16 cellular contexts compared by ENCODE assay signal in the genomic region with DNA sequence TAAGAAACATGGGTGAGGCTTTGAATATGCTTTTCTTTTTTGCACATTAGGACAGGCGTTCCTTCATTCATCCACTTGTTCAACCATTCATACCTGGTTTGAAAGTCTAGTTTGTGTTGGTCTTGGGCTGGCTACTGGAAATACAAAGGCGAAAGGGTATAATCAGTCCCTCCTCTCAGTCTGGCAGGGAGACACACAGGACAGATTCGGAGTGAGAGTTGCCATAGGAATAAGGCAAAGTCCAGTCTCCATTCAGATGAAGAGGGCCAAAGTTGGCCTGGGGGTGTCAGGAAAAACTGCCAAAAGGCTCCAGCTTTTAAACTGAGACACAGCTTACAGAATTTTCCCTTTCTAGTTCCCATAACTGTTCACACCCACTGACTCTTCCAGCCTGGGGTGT.
DNase-seq lines count a peak whose midpoint lies in the region; ATAC-seq and TF ChIP-seq lines count a peak whose summit lies in the region.
"Had no signal": no experiment of that assay in that cellular context is flagged by ENCODE, and none has a peak within 500 bp of the region (broad histone marks: within the 10 kb centered on the region; RNA-seq: fewer than 3 reads in every experiment).

No MANE protein-coding gene starts in this region.

- H3K9me3 ChIP-seq in right lobe of liver, result no peaks in the 10 kb centered on the region
- H3K9me3 ChIP-seq: BLaER1 treated with 17β-estradiol and CSF1 and Interleukin-3, amounts not matched to agents 10 nM and 100 nM; HAP-1 had no signal

- H3K4me3 ChIP-seq in right lobe of liver, result no peak overlapping the region
- H3K4me3 ChIP-seq: BLaER1 treated with 17β-estradiol and CSF1 and Interleukin-3, amounts not matched to agents 10 nM and 100 nM; HAP-1; K562 had no signal

- intact Hi-C loops in right lobe of liver (cut with DNase I), result no loop called here
- intact Hi-C loops in activated T-helper 2 cell treated with anti-CD3 and anti-CD28 coated beads, Interferon-gamma antibody, Interleukin-2, Interleukin-4, amounts not matched to agents 10 μg/mL and 5 μg/mL and 100 μg/mL, durations not matched to agents 14 hours and 24 hours and 36 hours (cut with micrococcal nuclease), result no loop called here

- TF ChIP-seq CTCF in right lobe of liver (IDR thresholded peaks at IDR 0.05), result no peak

- H3K27me3 ChIP-seq in right lobe of liver, result no peaks in the 10 kb centered on the region
- H3K27me3 ChIP-seq: BLaER1 treated with 17β-estradiol and CSF1 and Interleukin-3, amounts not matched to agents 10 nM and 100 nM had no signal

- H3K36me3 ChIP-seq in right lobe of liver, result no peaks in the 10 kb centered on the region
- H3K36me3 ChIP-seq: BLaER1 treated with 17β-estradiol and CSF1 and Interleukin-3, amounts not matched to agents 10 nM and 100 nM; HAP-1 had no signal

- H3K27ac ChIP-seq in cingulate gyrus (ENCODE audit: low read depth, low read length), result peak overlapping the region; percentile 41
- no peak overlapping the region for H3K27ac ChIP-seq in right lobe of liver
- H3K27ac ChIP-seq: BLaER1 treated with 17β-estradiol and CSF1 and Interleukin-3, amounts not matched to agents 10 nM and 100 nM; HL-60 had no signal

- peak; percentile 51 for DNase-seq in NCI-H146 (lab: John Stamatoyannopoulos, UW)
- DNase-seq in NCI-H526 treated with DMSO at 0.1 percent for 48 hours (lab: John Stamatoyannopoulos, UW), result peak; percentile 3
- no peak for DNase-seq in right lobe of liver
- no peak for DNase-seq in DMS79 (lab: John Stamatoyannopoulos, UW)
- no peak for DNase-seq in activated CD4-positive, alpha-beta memory T cell treated with anti-CD3 and anti-CD28 coated beads, Interleukin-2, amount 10 ng/mL, durations not matched to agents 7 days and 5 days
- no peak for DNase-seq in natural killer cell treated with Interleukin-12 subunit alpha and Interleukin-12 subunit beta and Interleukin-15 and Interleukin-18, amount 100 ng/mL, for 72 hours (ENCODE audit: low spot score)
- DNase-seq in activated T-helper 2 cell treated with anti-CD3 and anti-CD28 coated beads, Interferon-gamma antibody, Interleukin-2, Interleukin-4, amounts not matched to agents 10 μg/mL and 5 μg/mL and 100 μg/mL, durations not matched to agents 14 hours and 24 hours and 36 hours (ENCODE audit: low spot score), result no peak
- DNase-seq: Calu3; CD8-positive, alpha-beta T cell; IMR-90 had no signal

- H3K27ac Mint-ChIP-seq in activated CD4-positive, alpha-beta memory T cell treated with anti-CD3 and anti-CD28 coated beads, Interleukin-2, amount 10 ng/mL, durations not matched to agents 7 days and 5 days, result no peak overlapping the region
- H3K27ac Mint-ChIP-seq in natural killer cell treated with Interleukin-12 subunit alpha and Interleukin-12 subunit beta and Interleukin-15 and Interleukin-18, amount 100 ng/mL, for 72 hours, result no peak overlapping the region
- H3K27ac Mint-ChIP-seq in activated T-helper 2 cell treated with anti-CD3 and anti-CD28 coated beads, Interferon-gamma antibody, Interleukin-2, Interleukin-4, amounts not matched to agents 10 μg/mL and 5 μg/mL and 100 μg/mL, durations not matched to agents 14 hours and 24 hours and 36 hours, result no peak overlapping the region
- H3K27ac Mint-ChIP-seq: B cell had no signal

- H3K27me3 Mint-ChIP-seq in activated CD4-positive, alpha-beta memory T cell treated with anti-CD3 and anti-CD28 coated beads, Interleukin-2, amount 10 ng/mL, durations not matched to agents 7 days and 5 days, result no peaks in the 10 kb centered on the region
- no peaks in the 10 kb centered on the region for H3K27me3 Mint-ChIP-seq in natural killer cell treated with Interleukin-12 subunit alpha and Interleukin-12 subunit beta and Interleukin-15 and Interleukin-18, amount 100 ng/mL, for 72 hours
- no peaks in the 10 kb centered on the region for H3K27me3 Mint-ChIP-seq in activated T-helper 2 cell treated with anti-CD3 and anti-CD28 coated beads, Interferon-gamma antibody, Interleukin-2, Interleukin-4, amounts not matched to agents 10 μg/mL and 5 μg/mL and 100 μg/mL, durations not matched to agents 14 hours and 24 hours and 36 hours (ENCODE audit: low read depth)
- H3K27me3 Mint-ChIP-seq: B cell had no signal

- CTCF ChIA-PET in activated CD4-positive, alpha-beta memory T cell treated with anti-CD3 and anti-CD28 coated beads, Interleukin-2, amount 10 ng/mL, durations not matched to agents 7 days and 5 days (lab: Charles Lee), result no interaction called here

- H3K36me3 Mint-ChIP-seq in activated CD4-positive, alpha-beta memory T cell treated with anti-CD3 and anti-CD28 coated beads, Interleukin-2, amount 10 ng/mL, durations not matched to agents 7 days and 5 days (ENCODE audit: low read depth), result no peaks in the 10 kb centered on the region
- H3K36me3 Mint-ChIP-seq in natural killer cell treated with Interleukin-12 subunit alpha and Interleukin-12 subunit beta and Interleukin-15 and Interleukin-18, amount 100 ng/mL, for 72 hours, result no peaks in the 10 kb centered on the region
- no peaks in the 10 kb centered on the region for H3K36me3 Mint-ChIP-seq in activated T-helper 2 cell treated with anti-CD3 and anti-CD28 coated beads, Interferon-gamma antibody, Interleukin-2, Interleukin-4, amounts not matched to agents 10 μg/mL and 5 μg/mL and 100 μg/mL, durations not matched to agents 14 hours and 24 hours and 36 hours (ENCODE audit: low read depth)
- H3K36me3 Mint-ChIP-seq: CD8-positive, alpha-beta T cell had no signal

- H3K4me3 Mint-ChIP-seq in activated CD4-positive, alpha-beta memory T cell treated with anti-CD3 and anti-CD28 coated beads, Interleukin-2, amount 10 ng/mL, durations not matched to agents 7 days and 5 days, result no peak overlapping the region
- no peak overlapping the region for H3K4me3 Mint-ChIP-seq in natural killer cell treated with Interleukin-12 subunit alpha and Interleukin-12 subunit beta and Interleukin-15 and Interleukin-18, amount 100 ng/mL, for 72 hours
- no peak overlapping the region for H3K4me3 Mint-ChIP-seq in activated T-helper 2 cell treated with anti-CD3 and anti-CD28 coated beads, Interferon-gamma antibody, Interleukin-2, Interleukin-4, amounts not matched to agents 10 μg/mL and 5 μg/mL and 100 μg/mL, durations not matched to agents 14 hours and 24 hours and 36 hours (ENCODE audit: low read depth)
- H3K4me3 Mint-ChIP-seq: B cell; CD8-positive, alpha-beta T cell had no signal

- H3K4me1 Mint-ChIP-seq in activated CD4-positive, alpha-beta memory T cell treated with anti-CD3 and anti-CD28 coated beads, Interleukin-2, amount 10 ng/mL, durations not matched to agents 7 days and 5 days, result no peaks in the 10 kb centered on the region
- no peaks in the 10 kb centered on the region for H3K4me1 Mint-ChIP-seq in natural killer cell treated with Interleukin-12 subunit alpha and Interleukin-12 subunit beta and Interleukin-15 and Interleukin-18, amount 100 ng/mL, for 72 hours (ENCODE audit: low read depth in 2 of 2)
- H3K4me1 Mint-ChIP-seq in activated T-helper 2 cell treated with anti-CD3 and anti-CD28 coated beads, Interferon-gamma antibody, Interleukin-2, Interleukin-4, amounts not matched to agents 10 μg/mL and 5 μg/mL and 100 μg/mL, durations not matched to agents 14 hours and 24 hours and 36 hours (ENCODE audit: low read depth), result no peaks in the 10 kb centered on the region
- H3K4me1 Mint-ChIP-seq: B cell had no signal

- H3K9me3 Mint-ChIP-seq in activated CD4-positive, alpha-beta memory T cell treated with anti-CD3 and anti-CD28 coated beads, Interleukin-2, amount 10 ng/mL, durations not matched to agents 7 days and 5 days, result no peaks in the 10 kb centered on the region
- peaks cover 6% of the 10 kb centered on the region for H3K9me3 Mint-ChIP-seq in natural killer cell treated with Interleukin-12 subunit alpha and Interleukin-12 subunit beta and Interleukin-15 and Interleukin-18, amount 100 ng/mL, for 72 hours
- H3K9me3 Mint-ChIP-seq in activated T-helper 2 cell treated with anti-CD3 and anti-CD28 coated beads, Interferon-gamma antibody, Interleukin-2, Interleukin-4, amounts not matched to agents 10 μg/mL and 5 μg/mL and 100 μg/mL, durations not matched to agents 14 hours and 24 hours and 36 hours, result no peaks in the 10 kb centered on the region

- no peak for TF ChIP-seq POLR2A in right lobe of liver (IDR thresholded peaks at IDR 0.05)

- POLR2A ChIA-PET in activated CD4-positive, alpha-beta memory T cell treated with anti-CD3 and anti-CD28 coated beads, Interleukin-2, amount 10 ng/mL, durations not matched to agents 7 days and 5 days (lab: Charles Lee), result no interaction called here

- H3K4me1 ChIP-seq in right lobe of liver, result peaks cover 0 to 27% (median 3%) of the 10 kb centered on the region in 4 donors
- H3K4me1 ChIP-seq: HAP-1 had no signal

- ATAC-seq in right lobe of liver, result peak; percentile 59 to 82 (median 72)
- ATAC-seq in natural killer cell treated with Interleukin-12 subunit alpha and Interleukin-12 subunit beta and Interleukin-15 and Interleukin-18, amount 100 ng/mL, for 72 hours, result no peak
- ATAC-seq: CD8-positive, alpha-beta T cell; K562 had no signal

- 41% methylated on average over 3 of the region's 3 CpGs for WGBS in right lobe of liver (ENCODE audit: insufficient coverage, low coverage, low lambda C conversion rate, missing lambda C conversion rate)

Comparison
In these comparisons a context has a peak if more than half of its experiments do, and no peak if none do; other contexts are left out.
1. DNase-seq: peak in NCI-H146 (single experiment) and NCI-H526 treated with DMSO at 0.1 percent for 48 hours (single experiment); none in right lobe of liver (0 of 3), DMS79 (single experiment), activated CD4-positive, alpha-beta memory T cell treated with anti-CD3 and anti-CD28 coated beads, Interleukin-2, amount 10 ng/mL, durations not matched to agents 7 days and 5 days (single experiment), natural killer cell treated with Interleukin-12 subunit alpha and Interleukin-12 subunit beta and Interleukin-15 and Interleukin-18, amount 100 ng/mL, for 72 hours (single experiment) and activated T-helper 2 cell treated with anti-CD3 and anti-CD28 coated beads, Interferon-gamma antibody, Interleukin-2, Interleukin-4, amounts not matched to agents 10 μg/mL and 5 μg/mL and 100 μg/mL, durations not matched to agents 14 hours and 24 hours and 36 hours (single experiment).
2. ATAC-seq: peak in right lobe of liver (4 of 4); none in natural killer cell treated with Interleukin-12 subunit alpha and Interleukin-12 subunit beta and Interleukin-15 and Interleukin-18, amount 100 ng/mL, for 72 hours (0 of 2).